25 cellular contexts compared by ENCODE assay signal in the genomic region with DNA sequence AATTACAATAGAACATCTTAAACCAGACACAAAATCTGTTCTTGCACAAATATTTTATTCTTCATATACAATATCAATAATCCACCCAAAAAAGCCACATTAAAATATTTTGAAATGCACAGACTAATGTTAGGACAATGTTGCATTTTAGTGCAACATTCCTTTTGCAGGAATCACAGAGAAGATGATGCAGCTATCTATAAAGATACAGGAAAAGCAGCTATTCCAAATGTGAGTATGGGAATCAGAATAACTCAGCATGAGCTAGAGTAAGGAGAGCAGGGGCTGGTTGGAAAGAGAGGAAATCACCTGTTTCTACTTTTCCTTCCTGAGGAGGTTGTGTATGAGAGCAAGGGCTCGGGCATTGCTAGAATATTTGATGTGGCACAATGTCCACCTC. TPM values are rescaled to one million over a fixed set of nuclear protein-coding genes. Genes with fewer than 3 reads are reported as not detected.
DNase-seq lines count a peak whose midpoint lies in the region; ATAC-seq and TF ChIP-seq lines count a peak whose summit lies in the region.
"Had no signal": no experiment of that assay in that cellular context is flagged by ENCODE, and none has a peak within 500 bp of the region (broad histone marks: within the 10 kb centered on the region; RNA-seq: fewer than 3 reads in every experiment).

No MANE protein-coding gene starts in this region.

- H3K4me3 Mint-ChIP-seq in HFFc6: no peak overlapping the region
- H3K4me3 Mint-ChIP-seq in CD8-positive, alpha-beta T cell: no peak overlapping the region
- H3K4me3 Mint-ChIP-seq: T-helper 1 cell treated with Interleukin-12 subunit alpha and Interleukin-12 subunit beta and Interleukin-4 antibody, amounts not matched to agents 30 μg/mL and 1 μg/mL, for 36 hours had no signal

- H3K36me3 Mint-ChIP-seq in HFFc6 (ENCODE audit: low read depth): no peaks in the 10 kb centered on the region
- peaks cover 1% of the 10 kb centered on the region for H3K36me3 Mint-ChIP-seq in CD8-positive, alpha-beta T cell
- H3K36me3 Mint-ChIP-seq: CD4-positive, CD25-positive, alpha-beta regulatory T cell had no signal

- H3K27me3 ChIP-seq in A673 (replicated peaks; ENCODE audit: insufficient read depth, low read depth, low read length, poor library complexity): no peaks in the 10 kb centered on the region
- H3K27me3 ChIP-seq in CD8-positive, alpha-beta T cell (ENCODE audit: insufficient read depth, low read length): no peaks in the 10 kb centered on the region
- H3K27me3 ChIP-seq: BLaER1 had no signal

- no peaks in the 10 kb centered on the region for H3K27me3 Mint-ChIP-seq in HFFc6 (ENCODE audit: insufficient read depth)
- peaks cover 21% of the 10 kb centered on the region for H3K27me3 Mint-ChIP-seq in CD8-positive, alpha-beta T cell (ENCODE audit: low read depth)

- peak overlapping the region; percentile 42; the same call in 1 of the 2 replicates for H3K27ac Mint-ChIP-seq in HFFc6
- H3K27ac Mint-ChIP-seq in CD8-positive, alpha-beta T cell: no peak overlapping the region
- H3K27ac Mint-ChIP-seq: CD4-positive, CD25-positive, alpha-beta regulatory T cell; T-helper 1 cell treated with Interleukin-12 subunit alpha and Interleukin-12 subunit beta and Interleukin-4 antibody, amounts not matched to agents 30 μg/mL and 1 μg/mL, for 36 hours had no signal

- intact Hi-C loops in A673 (cut with micrococcal nuclease; ENCODE audit: unreplicated experiment): no loop called here
- intact Hi-C loops in CD8-positive, alpha-beta T cell (cut with DNase I, micrococcal nuclease): loop anchor here in 1 of 2 experiments (5.0 kb wide), 1 partner anchor 123 kb away; the partner anchor contains the start of gene PGAP1

- peak; percentile 8; the same call in 1 of the 3 replicates for ATAC-seq in SK-N-SH treated with all-trans-retinoic acid at 6 μM for 48 hours
- no peak for ATAC-seq in CD8-positive, alpha-beta T cell
- ATAC-seq: A549, HepG2, K562, Panc1 had no signal

- H3K4me1 Mint-ChIP-seq in HFFc6 (ENCODE audit: low read depth): peaks cover 36% of the 10 kb centered on the region
- H3K4me1 Mint-ChIP-seq in CD8-positive, alpha-beta T cell (ENCODE audit: low read depth): peaks cover 8% of the 10 kb centered on the region

- DNase-seq in EH (ENCODE audit: low read depth): peak; percentile 57
- DNase-seq in HFFc6: peak; percentile 19
- no peak for DNase-seq in A673 (ENCODE audit: low spot score)
- no peak for DNase-seq in CD8-positive, alpha-beta T cell
- DNase-seq in middle frontal gyrus (ENCODE audit: extremely low spot score, low spot score): no peak
- DNase-seq in mesenteric fat pad (ENCODE audit: low spot score): no peak
- DNase-seq: CD4-positive, CD25-positive, alpha-beta regulatory T cell; GDM1; Kasumi-1; NCI-H1105 treated with DMSO at 0.1 percent for 48 hours; NCI-H146; NCI-H2029; NCI-H446 treated with DMSO at 0.1 percent for 48 hours; NCI-H526 treated with DMSO at 0.1 percent for 48 hours; SHP77 treated with DMSO at 0.1 percent for 48 hours; SW 1271 had no signal

- CTCF ChIA-PET in A673 (lab: Charles Lee): no interaction called here
- CTCF ChIA-PET in CD8-positive, alpha-beta T cell (lab: Charles Lee): no interaction called here

- POLR2A ChIA-PET in A673 (lab: Charles Lee; ENCODE audit: low non-redundant PET): no interaction called here
- POLR2A ChIA-PET in CD8-positive, alpha-beta T cell (lab: Charles Lee): no interaction called here

- H3K4me1 ChIP-seq in A673 (ENCODE audit: insufficient read depth, low read length, poor library complexity, severe bottlenecking): no peaks in the 10 kb centered on the region
- peaks cover 7% of the 10 kb centered on the region for H3K4me1 ChIP-seq in CD8-positive, alpha-beta T cell (ENCODE audit: insufficient read depth, low read length)
- H3K4me1 ChIP-seq: BLaER1 had no signal

- H3K4me3 ChIP-seq in A673 (ENCODE audit: low read depth, low read length, poor library complexity, severe bottlenecking): no peak overlapping the region
- H3K4me3 ChIP-seq in CD8-positive, alpha-beta T cell (ENCODE audit: low read depth, low read length): no peak overlapping the region
- H3K4me3 ChIP-seq: A549, BLaER1, K562 had no signal

- no peaks in the 10 kb centered on the region for H3K36me3 ChIP-seq in A673 (ENCODE audit: insufficient read depth, low read length, poor library complexity, severe bottlenecking)
- no peaks in the 10 kb centered on the region for H3K36me3 ChIP-seq in CD8-positive, alpha-beta T cell (ENCODE audit: insufficient read depth, low read length)
- H3K36me3 ChIP-seq: BLaER1 had no signal

- H3K9me3 ChIP-seq in A673 (ENCODE audit: low read depth, low read length, poor library complexity, severe bottlenecking): no peaks in the 10 kb centered on the region
- no peaks in the 10 kb centered on the region for H3K9me3 ChIP-seq in CD8-positive, alpha-beta T cell (ENCODE audit: low read length)
- H3K9me3 ChIP-seq: A549, BLaER1 had no signal

- no peaks in the 10 kb centered on the region for H3K9me3 Mint-ChIP-seq in HFFc6
- H3K9me3 Mint-ChIP-seq in CD8-positive, alpha-beta T cell: no peaks in the 10 kb centered on the region
- H3K9me3 Mint-ChIP-seq: T-helper 1 cell treated with Interleukin-12 subunit alpha and Interleukin-12 subunit beta and Interleukin-4 antibody, amounts not matched to agents 30 μg/mL and 1 μg/mL, for 36 hours had no signal

- BruUV-seq in A673 (replicated peaks; lab: Mats Ljungman, UMichigan): no TSS peak

- no peak for TF ChIP-seq CTCF in HFFc6 (IDR thresholded peaks at IDR 0.05)
- TF ChIP-seq CTCF in A673 (conservative IDR thresholded peaks at IDR 0.05; ENCODE audit: low read depth, low read length): no peak
- TF ChIP-seq CTCF in CD8-positive, alpha-beta T cell (IDR thresholded peaks at IDR 0.05): no peak

- H3K27ac ChIP-seq in A673 (ENCODE audit: low read depth, low read length, poor library complexity, severe bottlenecking): no peak overlapping the region
- no peak overlapping the region for H3K27ac ChIP-seq in CD8-positive, alpha-beta T cell (ENCODE audit: low read depth, low read length)
- H3K27ac ChIP-seq: A549, BLaER1 had no signal

TF ChIP-seq in SK-N-SH treated with all-trans-retinoic acid at 6 μM for 48 hours, 23 proteins besides CTCF, POLR2A, EP300 and RAD21:
- no peak for TF ChIP-seq ZNF70 (CRISPR knock-in tag; IDR thresholded peaks at IDR 0.05)
- no peak for TF ChIP-seq OSR1 (CRISPR knock-in tag; IDR thresholded peaks at IDR 0.05)

RNA-seq across cellular contexts. Expression of gene C2orf66, which starts 4.8 kb away (rescaled TPM):
- under 1 TPM in 1 of 6 experiments, not detected in 5; 0.09 TPM for total RNA-seq in HFFc6 (2021; fragmentation: NEBNext Ultra II Directional; extraction: Animal tissue kit (Norgen Biotek cat#: 25700))
- total RNA-seq in A673 (2021): 0.28 TPM in 1 of 2 replicates, not detected in the other
- total RNA-seq in CD8-positive, alpha-beta T cell: not detected
- total RNA-seq in mesenteric fat pad: 0.26 TPM
- total RNA-seq: CD4-positive, CD25-positive, alpha-beta regulatory T cell; H4; HepG2; HT1080; K562 had no signal

RNA-seq across cellular contexts. Expression of gene GTF3C3, which starts 4.9 kb away (rescaled TPM):
- total RNA-seq in HFFc6 (2021; fragmentation: NEBNext Ultra II Directional; extraction: Animal tissue kit (Norgen Biotek cat#: 25700)): 10 to 100 TPM; 23.1 to 40.8 (median 30.0) TPM
- total RNA-seq in A673 (2021): 60.3 and 68.6 TPM in 2 replicates
- total RNA-seq in CD8-positive, alpha-beta T cell: 10 to 100 TPM; 31.2 to 37.4 TPM
- 20.1 TPM for total RNA-seq in mesenteric fat pad

Comparison
In these comparisons a context has a peak if more than half of its experiments do, and no peak if none do; other contexts are left out.
1. DNase-seq: peak in EH (single experiment) and HFFc6 (single experiment); none in A673 (single experiment), CD8-positive, alpha-beta T cell (0 of 7), middle frontal gyrus (single experiment) and mesenteric fat pad (single experiment).